ENCODE assay signal across 12 cellular contexts in genomic region chr12:124130717-124131670, GRCh38.
A peak's percentile ranks its signal among the peaks of the same experiment; 100 is the strongest.
DNase-seq lines count a peak whose midpoint lies in the region; ATAC-seq, FAIRE-seq and TF ChIP-seq lines count a peak whose summit lies in the region.
"Had no signal": no experiment of that assay in that cellular context is flagged by ENCODE, and none has a peak within 500 bp of the region (broad histone marks: within the 10 kb centered on the region; RNA-seq: fewer than 3 reads in every experiment).

No MANE protein-coding gene starts in this region.

- no peak for TF ChIP-seq POLR2A in H1 (IDR thresholded peaks at IDR 0.05; ENCODE audit: control extremely low read depth in 1 of 2, low read depth in 2 of 2, low read length in 2 of 2)

- intact Hi-C loops in activated CD8-positive, alpha-beta T cell treated with anti-CD3 and anti-CD28 coated beads for 36 hours (cut with micrococcal nuclease) = no loop called here

- TF ChIP-seq EP300 in H1 (IDR thresholded peaks at IDR 0.05; ENCODE audit: borderline replicate concordance in 1 of 2, low read depth in 2 of 2, low read length in 2 of 2) = no peak

- TF ChIP-seq RAD21 in H1 (IDR thresholded peaks at IDR 0.05 in 1 of 2, conservative IDR thresholded peaks at IDR 0.05 in 1 of 2; ENCODE audit: low read depth in 2 of 2, low read length in 2 of 2) = no peak

- peak overlapping the region; percentile 1 for H4K91ac ChIP-seq in H1 (replicated peaks; ENCODE audit: insufficient read length, low read length)

- peak; percentile 75 for ATAC-seq in HG03460 (IDR thresholded peaks at IDR 0.05; ENCODE audit: unreplicated experiment)
- ATAC-seq in activated CD8-positive, alpha-beta T cell treated with anti-CD3 and anti-CD28 coated beads for 36 hours = no peak
- ATAC-seq: CD8-positive, alpha-beta T cell; upper lobe of right lung had no signal

- no peaks in the 10 kb centered on the region for H3K79me2 ChIP-seq in H1 (ENCODE audit: control insufficient read depth in 1 of 2, insufficient read depth in 2 of 2, low read length in 2 of 2)

- peak overlapping the region; percentile 19 for H3K4ac ChIP-seq in H1 (replicated peaks; ENCODE audit: insufficient read length, low read depth, low read length)

- peak overlapping the region; percentile 86; the same call in 1 of the 2 replicates for H2BK5ac ChIP-seq in H1 (ENCODE audit: low read depth, low read length)

- peaks cover 2% of the 10 kb centered on the region for H3K27me3 Mint-ChIP-seq in activated CD8-positive, alpha-beta T cell treated with anti-CD3 and anti-CD28 coated beads for 36 hours

- H2AK5ac ChIP-seq in H1 (ENCODE audit: low read depth, low read length) = no peak overlapping the region

- no peak for FAIRE-seq in H1 (lab: Jason Lieb, UNC)

- no peak overlapping the region for H3K23ac ChIP-seq in H1 (ENCODE audit: insufficient read length)

- H3K79me1 ChIP-seq in H1 (ENCODE audit: low read depth, low read length) = no peaks in the 10 kb centered on the region

- H3K4me3 Mint-ChIP-seq in activated CD8-positive, alpha-beta T cell treated with anti-CD3 and anti-CD28 coated beads for 36 hours = no peak overlapping the region
- H3K4me3 Mint-ChIP-seq: CD8-positive, alpha-beta T cell had no signal

- no peaks in the 10 kb centered on the region for H3K9me3 Mint-ChIP-seq in activated CD8-positive, alpha-beta T cell treated with anti-CD3 and anti-CD28 coated beads for 36 hours
- H3K9me3 Mint-ChIP-seq: CD8-positive, alpha-beta T cell had no signal

- no peaks in the 10 kb centered on the region for H3K9me3 ChIP-seq in H1 (ENCODE audit: insufficient read depth in 2 of 2, low read depth in 1 of 2, low read length in 1 of 2)
- H3K9me3 ChIP-seq: upper lobe of right lung had no signal

- H2BK20ac ChIP-seq in H1 (ENCODE audit: low read length) = peak overlapping the region; percentile 93; the same call in 1 of the 2 replicates

- H3K9ac ChIP-seq in H1 (replicated peaks in 1 of 4; ENCODE audit: extremely low read depth in 1 of 4, low read depth in 3 of 4, low read length in 3 of 4) = no peak overlapping the region

- no peak for TF ChIP-seq CTCF in GM10248 (IDR thresholded peaks at IDR 0.05; ENCODE audit: control extremely low read depth, extremely low read depth, low read depth, missing control alignments)
- no peak for TF ChIP-seq CTCF in GM20000 (IDR thresholded peaks at IDR 0.05; ENCODE audit: extremely low read depth, missing control alignments)
- no peak for TF ChIP-seq CTCF in H1 (IDR thresholded peaks at IDR 0.05; ENCODE audit: control extremely low read depth in 1 of 3, insufficient read depth in 1 of 3, low read depth in 1 of 3, low read length in 3 of 3)
- no peak for TF ChIP-seq CTCF in RWPE1 (conservative IDR thresholded peaks at IDR 0.05; ENCODE audit: low read depth)
- no peak for TF ChIP-seq CTCF in activated CD8-positive, alpha-beta T cell treated with anti-CD3 and anti-CD28 coated beads for 36 hours (IDR thresholded peaks at IDR 0.05)

- no peak overlapping the region for H4K8ac ChIP-seq in H1 (ENCODE audit: extremely low read depth, insufficient read depth, low read length)

- no peaks in the 10 kb centered on the region; a peak in 1 of 7 replicates for H3K27me3 ChIP-seq in H1 (replicated peaks in 1 of 4; ENCODE audit: control insufficient read depth in 3 of 4, extremely low read depth in 1 of 4, insufficient read depth in 3 of 4, low read length in 3 of 4)
- H3K27me3 ChIP-seq: upper lobe of right lung had no signal

- DNase-seq in GM10248 (ENCODE audit: extremely low spot score) = peak; percentile 54
- peak; percentile 41 for DNase-seq in GM20000 (ENCODE audit: low spot score)
- peak in 1 of 2 experiments; percentile 62 for DNase-seq in H1 (ENCODE audit: low read depth in 1 of 2, low spot score in 2 of 2)
- DNase-seq in RWPE1 (ENCODE audit: low spot score) = no peak
- no peak for DNase-seq in COLO829 (ENCODE audit: low spot score)
- no peak for DNase-seq in activated naive CD4-positive, alpha-beta T cell (lab: John Stamatoyannopoulos, UW)
- no peak for DNase-seq in activated CD8-positive, alpha-beta T cell treated with anti-CD3 and anti-CD28 coated beads for 36 hours
- DNase-seq: CD8-positive, alpha-beta T cell; kidney glomerular epithelial cell; upper lobe of right lung had no signal

- CTCF ChIA-PET in GM10248 (lab: Yijun Ruan, JAX) = interaction anchor here (1.0 to 1.5 kb wide), 2 partner anchors 12 to 16 kb away, joined by 3 to 4 read pairs; no protein-coding TSS in a partner anchor
- CTCF ChIA-PET in H1 (lab: Charles Lee; ENCODE audit: partially characterized antibody) = interaction anchor here (0.7 to 1.8 kb wide), 6 partner anchors 13 to 229 kb away, joined by 3 to 8 read pairs (median 4); no protein-coding TSS in a partner anchor
- CTCF ChIA-PET in RWPE1 (lab: Yijun Ruan, JAX) = interaction anchor here (0.7 kb wide), 1 partner anchor 39 kb away, joined by 5 read pairs; no protein-coding TSS in a partner anchor
- CTCF ChIA-PET in activated CD8-positive, alpha-beta T cell treated with anti-CD3 and anti-CD28 coated beads for 36 hours (lab: Charles Lee) = interaction anchor here (0.6 kb wide), 1 partner anchor 67 kb away, joined by 3 read pairs; no protein-coding TSS in a partner anchor

- no peak overlapping the region; a peak in 2 of 8 replicates for H3K4me3 ChIP-seq in H1 (ENCODE audit: extremely low read depth in 1 of 4, insufficient read depth in 2 of 4, low read depth in 3 of 4, low read length in 4 of 4)
- H3K4me3 ChIP-seq: coronary artery, upper lobe of right lung had no signal

- no peaks in the 10 kb centered on the region for H3K36me3 Mint-ChIP-seq in activated CD8-positive, alpha-beta T cell treated with anti-CD3 and anti-CD28 coated beads for 36 hours (ENCODE audit: low read depth)
- H3K36me3 Mint-ChIP-seq: CD8-positive, alpha-beta T cell had no signal

- H3K18ac ChIP-seq in H1 (ENCODE audit: extremely low read depth, low read length) = peak overlapping the region; percentile 10; the same call in 1 of the 2 replicates

- no peak overlapping the region for H3K14ac ChIP-seq in H1 (ENCODE audit: insufficient read length)

- H3K56ac ChIP-seq in H1 (replicated peaks; ENCODE audit: insufficient read length, low read depth, low read length) = no peak overlapping the region

- no peaks in the 10 kb centered on the region for H4K20me1 ChIP-seq in H1 (replicated peaks in 1 of 2; ENCODE audit: control insufficient read depth in 1 of 2, insufficient read depth in 2 of 2, low read length in 2 of 2)

- no peak overlapping the region for H4K5ac ChIP-seq in H1 (ENCODE audit: insufficient read length, low read depth, low read length)

- H2BK12ac ChIP-seq in H1 (ENCODE audit: low read depth, low read length) = peak overlapping the region; percentile 22; the same call in 1 of the 2 replicates

- no peak overlapping the region for H2BK15ac ChIP-seq in H1 (ENCODE audit: low read length)

- no peak overlapping the region for H3K27ac Mint-ChIP-seq in activated CD8-positive, alpha-beta T cell treated with anti-CD3 and anti-CD28 coated beads for 36 hours
- H3K27ac Mint-ChIP-seq: CD8-positive, alpha-beta T cell had no signal

- no peaks in the 10 kb centered on the region for H3K4me1 Mint-ChIP-seq in activated CD8-positive, alpha-beta T cell treated with anti-CD3 and anti-CD28 coated beads for 36 hours (ENCODE audit: low read depth)

- no peaks in the 10 kb centered on the region for H3K36me3 ChIP-seq in H1 (ENCODE audit: control insufficient read depth in 2 of 4, insufficient read depth in 4 of 4, low read length in 3 of 4)
- H3K36me3 ChIP-seq: upper lobe of right lung had no signal

- no peak overlapping the region for H2BK120ac ChIP-seq in H1 (replicated peaks; ENCODE audit: low read depth, low read length)

- no peaks in the 10 kb centered on the region for H3K23me2 ChIP-seq in H1 (ENCODE audit: low read depth, low read length)

- peak overlapping the region; percentile 28 to 53; a peak in 3 of 4 replicates for H3K4me2 ChIP-seq in H1 (ENCODE audit: insufficient read depth in 1 of 2, low read depth in 2 of 2, low read length in 2 of 2)

- H3K27ac ChIP-seq in H1 (ENCODE audit: low read depth, low read length) (no peak overlapping the region), RWPE1 (no peak overlapping the region)
- H3K27ac ChIP-seq: coronary artery, upper lobe of right lung had no signal

- WGBS in H1 (ENCODE audit: extremely low coverage in 1 of 2, insufficient coverage in 1 of 2, insufficient read length in 1 of 2, insufficient replicate concordance in 2 of 2, low coverage in 1 of 2, low lambda C conversion rate in 2 of 2, missing lambda C conversion rate in 1 of 2), 2 experiments = 10% methylated on average over 9 of the region's 10 CpGs; no CpG with 5 or more reads in 1 of the 2 experiments

- POLR2A ChIA-PET in GM10248 (lab: Yijun Ruan, JAX) = no interaction called here
- POLR2A ChIA-PET in H1 (lab: Charles Lee; ENCODE audit: partially characterized antibody) = interaction anchor here (1.0 to 4.3 kb wide), 6 partner anchors 9 to 25 kb away, joined by 3 to 32 read pairs (median 4); no protein-coding TSS in a partner anchor
- POLR2A ChIA-PET in RWPE1 (lab: Yijun Ruan, JAX; ENCODE audit: low non-redundant PET) = no interaction called here
- POLR2A ChIA-PET in activated CD8-positive, alpha-beta T cell treated with anti-CD3 and anti-CD28 coated beads for 36 hours (lab: Charles Lee) = no interaction called here

- H2AFZ ChIP-seq in H1 (ENCODE audit: low read length) = no peak overlapping the region

- H3K4me1 ChIP-seq in H1 (replicated peaks in 1 of 4; ENCODE audit: control insufficient read depth in 3 of 4, insufficient read depth in 4 of 4, low read length in 3 of 4) = peaks cover 3 to 14% (median 8%) of the 10 kb centered on the region in 4 experiments; a peak in 6 of 7 replicates
- H3K4me1 ChIP-seq: upper lobe of right lung had no signal

TF ChIP-seq in H1, 55 proteins besides CTCF, POLR2A, EP300 and RAD21:
- TF ChIP-seq YY1 (IDR thresholded peaks at IDR 0.05; ENCODE audit: low read depth, low read length) (no peak), TCF12 (IDR thresholded peaks at IDR 0.05; ENCODE audit: low read depth, low read length) (peak; percentile 82), MAX (IDR thresholded peaks at IDR 0.05) (peak; percentile 44; the same call in 1 of the 2 replicates), HDAC2 (IDR thresholded peaks at IDR 0.05; ENCODE audit: borderline replicate concordance in 1 of 2, low read depth in 2 of 2, low read length in 2 of 2) (peak in 1 of 2 experiments; percentile 51; a peak in 1 of 4 replicates)
TF ChIP-seq in H1: peak in this region for 3.

Comparison
In these comparisons a context has a peak if more than half of its experiments do, and no peak if none do; other contexts are left out.
1. DNase-seq: peak in GM10248 (single experiment) and GM20000 (single experiment); none in RWPE1 (single experiment), COLO829 (single experiment), activated naive CD4-positive, alpha-beta T cell (0 of 4) and activated CD8-positive, alpha-beta T cell treated with anti-CD3 and anti-CD28 coated beads for 36 hours (single experiment).